ENCODE assay signal across 31 cellular contexts in the genomic region with DNA sequence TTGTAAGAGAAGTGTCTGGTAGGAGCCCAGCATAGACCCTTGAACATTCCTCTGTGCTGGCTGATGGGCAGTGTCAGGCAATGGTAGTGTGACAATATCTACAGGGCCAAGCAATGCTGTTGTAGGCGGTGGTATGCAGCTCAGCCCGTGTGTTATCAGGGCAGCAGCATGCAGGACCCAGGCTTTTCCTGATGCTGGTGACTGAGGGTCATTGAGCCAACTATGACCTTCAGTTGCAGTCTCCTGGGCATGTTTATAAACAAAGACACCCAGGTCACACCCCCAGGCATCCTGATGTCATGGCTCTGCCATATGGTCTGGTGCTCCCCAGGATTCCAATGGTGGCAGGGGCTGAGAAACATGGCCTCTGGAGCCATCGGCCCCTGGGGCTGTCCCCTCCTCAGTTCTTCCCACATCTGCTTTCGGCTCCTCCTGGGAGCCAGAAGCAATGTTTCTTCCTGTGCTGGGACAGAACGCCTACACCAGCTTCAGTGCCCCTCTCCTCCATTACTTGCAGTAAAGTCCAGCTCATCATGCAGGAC.
"Had no signal": no experiment of that assay in that cellular context is flagged by ENCODE, and none has a peak within 500 bp of the region (broad histone marks: within the 10 kb centered on the region; RNA-seq: fewer than 3 reads in every experiment).

No MANE protein-coding gene starts in this region.

- H3K4me2 ChIP-seq: neural progenitor cell had no signal

- H3K27me3 ChIP-seq: neural progenitor cell, neutrophil, ovary, right lobe of liver, sigmoid colon, suprapubic skin, testis, transverse colon, upper lobe of right lung, uterus had no signal

- H3K79me2 ChIP-seq: parathyroid adenoma had no signal

- H3K27ac Mint-ChIP-seq: naive thymus-derived CD4-positive, alpha-beta T cell; natural killer cell; nephron; neural progenitor cell; progenitor cell of endocrine pancreas; stimulated activated memory B cell treated with anti-CD40 and anti-IgM and Interleukin-4, amounts not matched to agents 10 μg/mL and 1 μg/mL and 100 μg/mL, for 72 hours; stimulated activated naive CD8-positive, alpha-beta T cell treated with anti-CD3 and anti-CD28 coated beads, Interleukin-15, amount 100 ng/mL, for 72 hours; type B pancreatic cell had no signal

- DNase-seq: naive thymus-derived CD4-positive, alpha-beta T cell; natural killer cell; nucleus accumbens; ovary; posterior cingulate gyrus; psoas muscle; right cardiac atrium; right lobe of liver; sigmoid colon; small intestine; stimulated activated CD4-positive, alpha-beta T cell treated with anti-CD3 and anti-CD28 coated beads, Interleukin-1b, Interleukin-23, amount 100 ng/mL, for 48 hours; stimulated activated CD4-positive, alpha-beta T cell treated with anti-CD3 and anti-CD28 coated beads, Interleukin-4, amount 100 ng/mL, for 1 hour; stimulated activated CD4-positive, alpha-beta T cell treated with anti-CD3 and anti-CD28 coated beads, Interleukin-4, amount 100 ng/mL, for 4 hours; stimulated activated CD8-positive, alpha-beta memory T cell treated with anti-CD3 and anti-CD28 coated beads, Interleukin-4, amount 100 ng/mL, for 48 hours; stimulated activated naive CD4-positive, alpha-beta T cell; stimulated activated naive CD8-positive, alpha-beta T cell treated with anti-CD3 and anti-CD28 coated beads, Interleukin-15, amount 100 ng/mL, for 72 hours; stimulated activated naive CD8-positive, alpha-beta T cell treated with anti-CD3 and anti-CD28 coated beads, Interleukin-15, Interleukin-2, amounts not matched to agents 100 U/mL and 50 U/mL, for 24 hours; substantia nigra; testis; tibial artery; transverse colon; upper lobe of right lung; uterus had no signal

- H3K9ac ChIP-seq: neural progenitor cell, parathyroid adenoma had no signal

- H3K36me3 Mint-ChIP-seq: naive thymus-derived CD4-positive, alpha-beta T cell; natural killer cell; neural progenitor cell; stimulated activated memory B cell treated with anti-CD40 and anti-IgM and Interleukin-4, amounts not matched to agents 10 μg/mL and 1 μg/mL and 100 μg/mL, for 72 hours; type B pancreatic cell had no signal

- H3K36me3 ChIP-seq: neural progenitor cell, neutrophil, ovary, right lobe of liver, sigmoid colon, suprapubic skin, tibial artery, transverse colon, upper lobe of right lung, uterus had no signal

- H3K4me1 ChIP-seq: parathyroid adenoma, psoas muscle, right lobe of liver, sigmoid colon, suprapubic skin, testis, tibial artery, transverse colon, upper lobe of right lung, uterus had no signal

- H3K9me3 Mint-ChIP-seq: natural killer cell, nephron, neural progenitor cell, type B pancreatic cell had no signal

- H3K4me3 Mint-ChIP-seq: naive thymus-derived CD4-positive, alpha-beta T cell; natural killer cell; nephron; neural progenitor cell; stimulated activated memory B cell treated with anti-CD40 and anti-IgM and Interleukin-4, amounts not matched to agents 10 μg/mL and 1 μg/mL and 100 μg/mL, for 72 hours; stimulated activated naive CD8-positive, alpha-beta T cell treated with anti-CD3 and anti-CD28 coated beads, Interleukin-15, amount 100 ng/mL, for 72 hours; type B pancreatic cell had no signal

- H3K4me1 Mint-ChIP-seq: natural killer cell; stimulated activated memory B cell treated with anti-CD40 and anti-IgM and Interleukin-4, amounts not matched to agents 10 μg/mL and 1 μg/mL and 100 μg/mL, for 72 hours; stimulated activated naive CD8-positive, alpha-beta T cell treated with anti-CD3 and anti-CD28 coated beads, Interleukin-15, amount 100 ng/mL, for 72 hours had no signal

- H2AFZ ChIP-seq: neural progenitor cell, parathyroid adenoma had no signal

- H3K27me3 Mint-ChIP-seq: stimulated activated naive CD8-positive, alpha-beta T cell treated with anti-CD3 and anti-CD28 coated beads, Interleukin-15, amount 100 ng/mL, for 72 hours had no signal

- H3K9me3 ChIP-seq: neutrophil, ovary, psoas muscle, right lobe of liver, sigmoid colon, suprapubic skin, testis, tibial artery, transverse colon, upper lobe of right lung, uterus had no signal

- H3K4me3 ChIP-seq: neural progenitor cell, ovary, psoas muscle, right lobe of liver, sigmoid colon, suprapubic skin, testis, tibial artery, transverse colon, upper lobe of right lung, uterus had no signal

- H3K27ac ChIP-seq: neural progenitor cell, neutrophil, ovary, parathyroid adenoma, psoas muscle, right lobe of liver, sigmoid colon, suprapubic skin, testis, tibial artery, transverse colon, upper lobe of right lung, uterus had no signal
